Comparison of ENCODE assay signal across 16 cellular contexts in genomic region chr1:10497109-10497508, GRCh38. TPM values are rescaled to one million over a fixed set of nuclear protein-coding genes. Genes with fewer than 3 reads are reported as not detected.
"Had no signal": no experiment of that assay in that cellular context is flagged by ENCODE, and none has a peak within 500 bp of the region (broad histone marks: within the 10 kb centered on the region; RNA-seq: fewer than 3 reads in every experiment).

No MANE protein-coding gene starts in this region.

- H3K4me3 Mint-ChIP-seq: activated CD4-positive, alpha-beta memory T cell treated with anti-CD3 and anti-CD28 coated beads for 36 hours; stimulated activated memory B cell treated with anti-CD40 and anti-IgM and Interleukin-4, amounts not matched to agents 10 μg/mL and 1 μg/mL and 100 μg/mL, for 72 hours had no signal

- DNase-seq: activated CD4-positive, alpha-beta memory T cell treated with anti-CD3 and anti-CD28 coated beads for 36 hours; activated naive CD4-positive, alpha-beta T cell treated with anti-CD3 and anti-CD28 coated beads, Interleukin-2, amount 50 U/mL, for 16 hours; esophagus squamous epithelium; foreskin fibroblast; islet precursor cell; left ventricle myocardium inferior; mesendoderm; posterior cingulate gyrus; right cardiac atrium; small intestine; substantia nigra; T1000; trophoblast cell had no signal

- H3K9me3 ChIP-seq: esophagus squamous epithelium, left ventricle myocardium inferior, SJSA1 had no signal

- H3K27me3 ChIP-seq: esophagus squamous epithelium, SJSA1 had no signal

- ATAC-seq: right cardiac atrium; stimulated activated memory B cell treated with anti-CD40 and anti-IgM and Interleukin-4, amounts not matched to agents 10 μg/mL and 1 μg/mL and 100 μg/mL, for 72 hours had no signal

- H3K4me3 ChIP-seq: esophagus squamous epithelium, left ventricle myocardium inferior, SJSA1 had no signal

- H3K27ac Mint-ChIP-seq: activated CD4-positive, alpha-beta memory T cell treated with anti-CD3 and anti-CD28 coated beads for 36 hours; activated T-helper 1 cell treated with anti-CD3 and anti-CD28 coated beads, Interleukin-12 subunit alpha, Interleukin-12 subunit beta, Interleukin-2, Interleukin-4 antibody, amounts not matched to agents 30 ng/mL and 10 ng/mL and 1 ng/mL, durations not matched to agents 14 hours and 24 hours and 36 hours had no signal

- H3K9me3 Mint-ChIP-seq: activated CD4-positive, alpha-beta memory T cell treated with anti-CD3 and anti-CD28 coated beads for 36 hours; activated T-helper 1 cell treated with anti-CD3 and anti-CD28 coated beads, Interleukin-12 subunit alpha, Interleukin-12 subunit beta, Interleukin-2, Interleukin-4 antibody, amounts not matched to agents 30 ng/mL and 10 ng/mL and 1 ng/mL, durations not matched to agents 14 hours and 24 hours and 36 hours; stimulated activated memory B cell treated with anti-CD40 and anti-IgM and Interleukin-4, amounts not matched to agents 10 μg/mL and 1 μg/mL and 100 μg/mL, for 72 hours had no signal

- H3K27me3 Mint-ChIP-seq: activated CD4-positive, alpha-beta memory T cell treated with anti-CD3 and anti-CD28 coated beads for 36 hours; stimulated activated memory B cell treated with anti-CD40 and anti-IgM and Interleukin-4, amounts not matched to agents 10 μg/mL and 1 μg/mL and 100 μg/mL, for 72 hours had no signal

- H3K27ac ChIP-seq: left ventricle myocardium inferior, SJSA1 had no signal

RNA-seq across cellular contexts. Expression of gene CORT, which starts 47.3 kb away (rescaled TPM):
- total RNA-seq: SJSA1 had no signal
